ENCODE assay signal across 4 cellular contexts in genomic region chr2:240722376-240722775, GRCh38. TPM values are rescaled to one million over a fixed set of nuclear protein-coding genes. Genes with fewer than 3 reads are reported as not detected.
"Had no signal": no experiment of that assay in that cellular context is flagged by ENCODE, and none has a peak within 500 bp of the region (broad histone marks: within the 10 kb centered on the region; RNA-seq: fewer than 3 reads in every experiment).

No MANE protein-coding gene starts in this region.

- H3K4me3 ChIP-seq: GM12878 had no signal

- ATAC-seq: GM12878 had no signal

- DNase-seq: GDM1, GF-D8 had no signal

RNA-seq across cellular contexts. Expression of gene AQP12A, which starts 30.7 kb away (rescaled TPM):
- total RNA-seq: G401, GM12878 had no signal
- polyA plus RNA-seq: GM12878 had no signal

RNA-seq across cellular contexts. Expression of gene AQP12B, which starts 39.7 kb away (rescaled TPM):
- total RNA-seq: G401, GM12878 had no signal
- polyA plus RNA-seq: GM12878 had no signal
